Comparison of ENCODE assay signal across 23 cellular contexts in the genomic region with DNA sequence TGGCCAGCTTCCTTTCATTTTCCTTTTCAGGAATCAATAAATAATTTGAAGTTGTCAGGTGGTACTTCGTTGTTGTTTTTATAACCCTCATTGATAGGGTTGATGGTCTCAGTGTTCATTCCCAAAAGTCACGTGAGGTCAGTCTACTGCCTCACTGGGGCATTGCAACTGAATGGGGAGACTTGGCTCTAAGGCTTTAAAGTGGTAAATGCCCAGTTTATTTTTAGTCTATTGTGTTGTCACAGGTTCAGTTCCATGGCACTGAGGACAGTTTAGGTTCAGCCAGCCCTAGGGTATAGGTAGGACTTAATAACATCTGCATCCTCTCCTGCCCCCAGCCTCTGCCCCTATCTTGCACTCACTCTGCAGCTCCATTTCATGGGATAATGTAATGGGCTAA. TPM values are rescaled to one million over a fixed set of nuclear protein-coding genes. Genes with fewer than 3 reads are reported as not detected.
DNase-seq lines count a peak whose midpoint lies in the region; ATAC-seq, FAIRE-seq and TF ChIP-seq lines count a peak whose summit lies in the region.
"Had no signal": no experiment of that assay in that cellular context is flagged by ENCODE, and none has a peak within 500 bp of the region (broad histone marks: within the 10 kb centered on the region; RNA-seq: fewer than 3 reads in every experiment).

No MANE protein-coding gene starts in this region.

- no peak for TF ChIP-seq EP300 in H1 (IDR thresholded peaks at IDR 0.05; ENCODE audit: borderline replicate concordance in 1 of 2, low read depth in 2 of 2, low read length in 2 of 2)

- H3K56ac ChIP-seq in H1 (replicated peaks; ENCODE audit: insufficient read length, low read depth, low read length): no peak overlapping the region

- TF ChIP-seq POLR2A in H1 (IDR thresholded peaks at IDR 0.05; ENCODE audit: control extremely low read depth in 1 of 2, low read depth in 2 of 2, low read length in 2 of 2): no peak

- H3K18ac ChIP-seq in H1 (ENCODE audit: extremely low read depth, low read length): no peak overlapping the region; the same call in 1 of the 2 replicates
- H3K18ac ChIP-seq in neuronal stem cell (ENCODE audit: low read length): no peak overlapping the region

- H3K9me3 ChIP-seq in BLaER1: peaks cover 9% of the 10 kb centered on the region
- H3K9me3 ChIP-seq in astrocyte (ENCODE audit: insufficient read depth, low read depth, low read length): peaks cover 6% of the 10 kb centered on the region
- 0 out of 4 replicates have a peak, but pooled peaks cover 0 to 6% of the 10 kb centered on the region in 2 experiments for H3K9me3 ChIP-seq in H1 (ENCODE audit: insufficient read depth in 2 of 2, low read depth in 1 of 2, low read length in 1 of 2)
- peaks cover 6 to 12% of the 10 kb centered on the region in 2 donors for H3K9me3 ChIP-seq in neuronal stem cell (replicated peaks in 1 of 2; ENCODE audit: control insufficient read depth in 2 of 2, insufficient read depth in 1 of 2, low read depth in 1 of 2, low read length in 2 of 2)

- TF ChIP-seq CTCF in astrocyte (IDR thresholded peaks at IDR 0.05; ENCODE audit: insufficient read depth, low read depth, low read length) (no peak), H1 (IDR thresholded peaks at IDR 0.05; ENCODE audit: control extremely low read depth in 1 of 3, insufficient read depth in 1 of 3, low read depth in 1 of 3, low read length in 3 of 3) (no peak)

- H3K36me3 ChIP-seq in BLaER1: no peaks in the 10 kb centered on the region
- no peaks in the 10 kb centered on the region for H3K36me3 ChIP-seq in astrocyte (ENCODE audit: insufficient read depth, low read length)
- H3K36me3 ChIP-seq in H1 (ENCODE audit: control insufficient read depth in 2 of 4, insufficient read depth in 4 of 4, low read length in 3 of 4): no peaks in the 10 kb centered on the region
- no peaks in the 10 kb centered on the region for H3K36me3 ChIP-seq in neuronal stem cell (replicated peaks in 1 of 2; ENCODE audit: control insufficient read depth in 2 of 2, insufficient read depth in 2 of 2, low read length in 2 of 2)

- peak overlapping the region; percentile 55 for H3K4me2 ChIP-seq in BLaER1
- H3K4me2 ChIP-seq in astrocyte (ENCODE audit: low read length): no peak overlapping the region
- H3K4me2 ChIP-seq in H1 (ENCODE audit: insufficient read depth in 1 of 2, low read depth in 2 of 2, low read length in 2 of 2): no peak overlapping the region
- no peak overlapping the region for H3K4me2 ChIP-seq in neuronal stem cell (ENCODE audit: insufficient read depth, low read length, poor library complexity, severe bottlenecking)
- H3K4me2 ChIP-seq: A549 had no signal

- H3K23ac ChIP-seq in H1 (ENCODE audit: insufficient read length) (no peak overlapping the region), neuronal stem cell (ENCODE audit: low read depth, low read length, poor library complexity) (no peak overlapping the region)

- no peak for FAIRE-seq in astrocyte (lab: Jason Lieb, UNC)
- FAIRE-seq in H1 (lab: Jason Lieb, UNC): no peak
- FAIRE-seq: A549, D721Med, G401.6, GM12891, GM19239 had no signal

- H3K23me2 ChIP-seq in H1 (ENCODE audit: low read depth, low read length): no peaks in the 10 kb centered on the region

- H4K20me1 ChIP-seq in BLaER1 (no peaks in the 10 kb centered on the region), astrocyte (ENCODE audit: insufficient read depth, low read length) (no peaks in the 10 kb centered on the region), H1 (replicated peaks in 1 of 2; ENCODE audit: control insufficient read depth in 1 of 2, insufficient read depth in 2 of 2, low read length in 2 of 2) (peaks cover 0 to 1% of the 10 kb centered on the region in 2 experiments)

- H3K9ac ChIP-seq in BLaER1 (0 out of 2 replicates have a peak overlapping the region, but pooled peaks have one; percentile 5), astrocyte (ENCODE audit: low read length) (no peak overlapping the region), H1 (replicated peaks in 1 of 4; ENCODE audit: extremely low read depth in 1 of 4, low read depth in 3 of 4, low read length in 3 of 4) (no peak overlapping the region), neuronal stem cell (ENCODE audit: low read depth, low read length, poor library complexity) (no peak overlapping the region)

- no peaks in the 10 kb centered on the region for H3K79me2 ChIP-seq in astrocyte (ENCODE audit: insufficient read depth, low read length)
- H3K79me2 ChIP-seq in H1 (ENCODE audit: control insufficient read depth in 1 of 2, insufficient read depth in 2 of 2, low read length in 2 of 2): no peaks in the 10 kb centered on the region

- intact Hi-C loops in Right ventricle myocardium inferior (cut with DNase I) (no loop called here), cardiac septum (cut with DNase I) (no loop called here)

- peaks cover 3% of the 10 kb centered on the region for H3K4me1 Mint-ChIP-seq in astrocyte (ENCODE audit: low read depth, unreplicated experiment)
- H3K4me1 Mint-ChIP-seq: B cell had no signal

- CTCF ChIA-PET in H1 (lab: Charles Lee; ENCODE audit: partially characterized antibody): interaction anchor here (1.5 to 12.0 kb wide), 5 partner anchors 9 to 95 kb away, joined by 4 to 111 read pairs (median 5); no protein-coding TSS in a partner anchor

- no peak overlapping the region for H3K27ac ChIP-seq in BLaER1
- H3K27ac ChIP-seq in astrocyte (ENCODE audit: low read depth, low read length): no peak overlapping the region
- no peak overlapping the region for H3K27ac ChIP-seq in H1 (ENCODE audit: low read depth, low read length)
- no peak overlapping the region for H3K27ac ChIP-seq in neuronal stem cell (replicated peaks; ENCODE audit: low read length)
- H3K27ac ChIP-seq: 22Rv1, A549, C4-2B had no signal

- H2BK20ac ChIP-seq in H1 (ENCODE audit: low read length): no peak overlapping the region

- TF ChIP-seq RAD21 in H1 (IDR thresholded peaks at IDR 0.05 in 1 of 2, conservative IDR thresholded peaks at IDR 0.05 in 1 of 2; ENCODE audit: low read depth in 2 of 2, low read length in 2 of 2): no peak

- POLR2A ChIA-PET in H1 (lab: Charles Lee; ENCODE audit: partially characterized antibody): interaction anchor here (1.5 to 1.6 kb wide), 2 partner anchors 15 to 27 kb away, joined by 3 to 4 read pairs; no protein-coding TSS in a partner anchor

- H3K9me3 Mint-ChIP-seq in astrocyte (ENCODE audit: unreplicated experiment): peaks cover 10% of the 10 kb centered on the region

- H2AFZ ChIP-seq in astrocyte (ENCODE audit: low read depth, low read length) (no peak overlapping the region), H1 (ENCODE audit: low read length) (no peak overlapping the region), neuronal stem cell (ENCODE audit: low read length) (no peak overlapping the region)

- DNase-seq in Right ventricle myocardium inferior (ENCODE audit: missing footprints): no peak
- no peak for DNase-seq in cardiac septum (ENCODE audit: low spot score)
- no peak for DNase-seq in astrocyte (ENCODE audit: low read depth)
- no peak for DNase-seq in H1 (ENCODE audit: low read depth in 1 of 2, low spot score in 2 of 2)
- no peak for DNase-seq in NCI-H226
- no peak for DNase-seq in retina
- DNase-seq in neuronal stem cell (ENCODE audit: low spot score): no peak
- DNase-seq: AML-193; Caco-2; Calu3; CD4-positive, alpha-beta T cell; CD8-positive, alpha-beta T cell; DMS79 treated with DMSO at 0.1 percent for 48 hours; GF-D8 had no signal

- H3K4me3 Mint-ChIP-seq in astrocyte (ENCODE audit: unreplicated experiment): no peak overlapping the region
- H3K4me3 Mint-ChIP-seq: B cell; CD4-positive, alpha-beta T cell; CD8-positive, alpha-beta T cell had no signal

- peak; percentile 28 for ATAC-seq in Right ventricle myocardium inferior
- ATAC-seq: CD8-positive, alpha-beta T cell had no signal

- H4K5ac ChIP-seq in H1 (ENCODE audit: insufficient read length, low read depth, low read length): no peak overlapping the region

- no peak overlapping the region for H2BK5ac ChIP-seq in H1 (ENCODE audit: low read depth, low read length)
- H2BK5ac ChIP-seq in neuronal stem cell (ENCODE audit: low read length): no peak overlapping the region

- H3K36me3 Mint-ChIP-seq in astrocyte (ENCODE audit: low read depth, unreplicated experiment): peaks cover 6% of the 10 kb centered on the region
- H3K36me3 Mint-ChIP-seq: CD8-positive, alpha-beta T cell had no signal

- H2BK120ac ChIP-seq in H1 (replicated peaks; ENCODE audit: low read depth, low read length) (no peak overlapping the region), neuronal stem cell (ENCODE audit: low read depth, low read length) (no peak overlapping the region)

- H3K27me3 ChIP-seq in BLaER1 (peaks cover 16% of the 10 kb centered on the region; the same call in 1 of the 2 replicates), astrocyte (ENCODE audit: insufficient read depth, low read length) (peaks cover 68% of the 10 kb centered on the region), H1 (replicated peaks in 1 of 4; ENCODE audit: control insufficient read depth in 3 of 4, extremely low read depth in 1 of 4, insufficient read depth in 3 of 4, low read length in 3 of 4) (peaks cover 0 to 3% (median 0%) of the 10 kb centered on the region in 4 experiments; a peak in 1 of 7 replicates), neuronal stem cell (ENCODE audit: control insufficient read depth in 3 of 3, insufficient read depth in 3 of 3, low read depth in 1 of 3, low read length in 3 of 3) (peaks cover 0 to 65% (median 0%) of the 10 kb centered on the region in 3 experiments)

- H2AK5ac ChIP-seq in H1 (ENCODE audit: low read depth, low read length) (no peak overlapping the region), neuronal stem cell (ENCODE audit: low read depth, low read length) (no peak overlapping the region)

- H3K27ac Mint-ChIP-seq in astrocyte (ENCODE audit: unreplicated experiment): peak overlapping the region; percentile 26
- H3K27ac Mint-ChIP-seq: B cell; CD4-positive, alpha-beta T cell; CD8-positive, alpha-beta T cell had no signal

- H2BK12ac ChIP-seq in H1 (ENCODE audit: low read depth, low read length): 0 out of 2 replicates have a peak overlapping the region, but pooled peaks have one; percentile 17
- H2BK12ac ChIP-seq in neuronal stem cell (ENCODE audit: low read length): no peak overlapping the region

- H3K4ac ChIP-seq in H1 (replicated peaks; ENCODE audit: insufficient read length, low read depth, low read length) (no peak overlapping the region), neuronal stem cell (ENCODE audit: low read length) (no peak overlapping the region)

- H4K91ac ChIP-seq in H1 (replicated peaks; ENCODE audit: insufficient read length, low read length) (no peak overlapping the region), neuronal stem cell (ENCODE audit: low read depth, low read length, poor library complexity) (no peak overlapping the region)

- H3K4me3 ChIP-seq in BLaER1 (no peak overlapping the region), astrocyte (ENCODE audit: insufficient read depth, low read depth, low read length) (no peak overlapping the region), H1 (ENCODE audit: extremely low read depth in 1 of 4, insufficient read depth in 2 of 4, low read depth in 3 of 4, low read length in 4 of 4) (no peak overlapping the region), neuronal stem cell (ENCODE audit: low read length in 2 of 2) (no peak overlapping the region)
- H3K4me3 ChIP-seq: A549 had no signal

- H2BK15ac ChIP-seq in H1 (ENCODE audit: low read length) (0 out of 2 replicates have a peak overlapping the region, but pooled peaks have one; percentile 61), neuronal stem cell (ENCODE audit: low read length) (no peak overlapping the region)

- H4K8ac ChIP-seq in H1 (ENCODE audit: extremely low read depth, insufficient read depth, low read length) (no peak overlapping the region), neuronal stem cell (ENCODE audit: low read depth, low read length) (no peak overlapping the region)

- H3K4me1 ChIP-seq in BLaER1 (peaks cover 23% of the 10 kb centered on the region), astrocyte (ENCODE audit: insufficient read depth, low read length) (peaks cover 2% of the 10 kb centered on the region), H1 (replicated peaks in 1 of 4; ENCODE audit: control insufficient read depth in 3 of 4, insufficient read depth in 4 of 4, low read length in 3 of 4) (peaks cover 0 to 2% (median 0%) of the 10 kb centered on the region in 4 experiments; a peak in 2 of 7 replicates), neuronal stem cell (ENCODE audit: control insufficient read depth in 2 of 2, insufficient read depth in 1 of 2, low read depth in 1 of 2, low read length in 2 of 2) (no peaks in the 10 kb centered on the region)
- H3K4me1 ChIP-seq: A549, Caco-2 had no signal

- H3K79me1 ChIP-seq in H1 (ENCODE audit: low read depth, low read length) (no peaks in the 10 kb centered on the region), neuronal stem cell (ENCODE audit: low read depth, low read length) (no peaks in the 10 kb centered on the region)

- 82% methylated on average over 2 of the region's 2 CpGs; no CpG with 5 or more reads in 1 of the 2 experiments for WGBS in H1 (ENCODE audit: extremely low coverage in 1 of 2, insufficient coverage in 1 of 2, insufficient read length in 1 of 2, insufficient replicate concordance in 2 of 2, low coverage in 1 of 2, low lambda C conversion rate in 2 of 2, missing lambda C conversion rate in 1 of 2), 2 experiments
- no CpG with 5 or more reads among the region's 2 CpGs for WGBS in neuronal stem cell (ENCODE audit: extremely low coverage in 2 of 2, insufficient read length in 2 of 2, insufficient replicate concordance in 1 of 2), 2 donors

- no peak overlapping the region for H3K14ac ChIP-seq in H1 (ENCODE audit: insufficient read length)
- H3K14ac ChIP-seq in neuronal stem cell (ENCODE audit: low read length): no peak overlapping the region

- peaks cover 80% of the 10 kb centered on the region for H3K27me3 Mint-ChIP-seq in astrocyte (ENCODE audit: low read depth, unreplicated experiment)

RNA-seq across cellular contexts. Expression of a gene that starts 33.5 kb away (rescaled TPM):
- total RNA-seq in Right ventricle myocardium inferior: 10.0 TPM
- 9.9 TPM for total RNA-seq in cardiac septum
- total RNA-seq in astrocyte: 0.64 and 1.0 TPM in 2 replicates
- 8.1 TPM in 2 replicates for total RNA-seq in H1 (2021; fragmentation: NEBNext Ultra II Directional; extraction: Animal tissue kit (Norgen Biotek cat#: 25700))
- polyA plus RNA-seq in H1 (2011; rRNA removed): 10.3 and 19.4 TPM in 2 replicates
- 13.8 TPM for polyA plus RNA-seq in H1 (2011; cell fraction: cytosol; rRNA removed)
- polyA plus RNA-seq in H1 (2011; cell fraction: nucleus; rRNA removed): 13.1 TPM
- 5.7 to 12.2 TPM (median 10.3 TPM) in 4 replicates for polyA plus RNA-seq in H1 (2012, experiment 1 of 2)
- 8.0 TPM for polyA plus RNA-seq in H1 (2012, experiment 2 of 2)
- polyA plus RNA-seq in H1 (2013, experiment 1 of 2): 13.1 TPM
- 13.5 TPM for polyA plus RNA-seq in H1 (2013, experiment 2 of 2)
- polyA minus RNA-seq in H1 (2011; rRNA and poly(A)+ RNA removed): 4.4 and 5.9 TPM in 2 replicates
- polyA minus RNA-seq in H1 (2011; cell fraction: cytosol; rRNA and poly(A)+ RNA removed): 4.4 TPM
- 5.5 TPM for polyA minus RNA-seq in H1 (2011; cell fraction: nucleus; rRNA and poly(A)+ RNA removed)
- 29.4 TPM for polyA plus RNA-seq in neuronal stem cell (2013, experiment 1 of 2)
- 29.5 TPM for polyA plus RNA-seq in neuronal stem cell (2013, experiment 2 of 2)

RNA-seq across cellular contexts. Expression of a gene that starts 46.9 kb away (rescaled TPM):
- total RNA-seq in Right ventricle myocardium inferior (233 TPM), cardiac septum (161 TPM), astrocyte (211 and 227 TPM in 2 replicates)
- total RNA-seq in H1 (2021; fragmentation: NEBNext Ultra II Directional; extraction: Animal tissue kit (Norgen Biotek cat#: 25700)): 386 and 401 TPM in 2 replicates
- polyA plus RNA-seq in H1 (2011; rRNA removed): 419 and 597 TPM in 2 replicates
- polyA plus RNA-seq in H1 (2011; cell fraction: cytosol; rRNA removed): 510 TPM
- 402 TPM for polyA plus RNA-seq in H1 (2011; cell fraction: nucleus; rRNA removed)
- 394 to 508 TPM (median 469 TPM) in 4 replicates for polyA plus RNA-seq in H1 (2012, experiment 1 of 2)
- polyA plus RNA-seq in H1 (2012, experiment 2 of 2): 401 TPM
- polyA plus RNA-seq in H1 (2013, experiment 1 of 2): 170 TPM
- 179 TPM for polyA plus RNA-seq in H1 (2013, experiment 2 of 2)
- 690 and 757 TPM in 2 replicates for polyA minus RNA-seq in H1 (2011; rRNA and poly(A)+ RNA removed)
- 130 TPM for polyA minus RNA-seq in H1 (2011; cell fraction: cytosol; rRNA and poly(A)+ RNA removed)
- 90.2 TPM for polyA minus RNA-seq in H1 (2011; cell fraction: nucleus; rRNA and poly(A)+ RNA removed)
- 110 TPM for polyA plus RNA-seq in neuronal stem cell (2013, experiment 1 of 2)
- polyA plus RNA-seq in neuronal stem cell (2013, experiment 2 of 2): 105 TPM
